In genomic region chr15:99707481-99708270, GRCh38 we compare ENCODE assay signal across 9 cellular contexts. TPM values are rescaled to one million over a fixed set of nuclear protein-coding genes. Genes with fewer than 3 reads are reported as not detected.
A peak's percentile ranks its signal among the peaks of the same experiment; 100 is the strongest.
DNase-seq lines count a peak whose midpoint lies in the region; ATAC-seq and TF ChIP-seq lines count a peak whose summit lies in the region.
"Had no signal": no experiment of that assay in that cellular context is flagged by ENCODE, and none has a peak within 500 bp of the region (broad histone marks: within the 10 kb centered on the region; RNA-seq: fewer than 3 reads in every experiment).

No MANE protein-coding gene starts in this region.

- dilution Hi-C loops in IMR-90 (cut with HindIII; ENCODE audit: low sequenced_read_pairs, unreplicated experiment), result no loop called here

- no peak overlapping the region for H3K27ac ChIP-seq in CD4-positive, CD25-positive, alpha-beta regulatory T cell (ENCODE audit: insufficient read depth, low read length, poor library complexity, severe bottlenecking)
- H3K27ac ChIP-seq in IMR-90 (ENCODE audit: insufficient read depth, low read length) (no peak overlapping the region), neural progenitor cell (no peak overlapping the region)

- peaks cover 2 to 17% of the 10 kb centered on the region in 2 experiments; a peak in 2 of 4 replicates for H3K79me1 ChIP-seq in IMR-90 (ENCODE audit: low read depth in 1 of 2, low read length in 2 of 2)

- DNase-seq in CD4-positive, CD25-positive, alpha-beta regulatory T cell, result peak in 2 of 3 donors; percentile 24 to 86
- peak; percentile 72 for DNase-seq in IMR-90
- peak; percentile 48 for DNase-seq in choroid plexus epithelial cell (ENCODE audit: low read depth)
- DNase-seq in neural progenitor cell (ENCODE audit: low spot score), result no peak
- DNase-seq in NOMO-1 (lab: John Stamatoyannopoulos, UW; ENCODE audit: unreplicated experiment in 2 of 2), result no peak
- DNase-seq in HuH-7.5 (ENCODE audit: low spot score), result no peak
- DNase-seq in SW 1271 (lab: John Stamatoyannopoulos, UW), result no peak
- DNase-seq: activated CD8-positive, alpha-beta memory T cell treated with anti-CD3 and anti-CD28 coated beads, Interleukin-2, amount 50 U/mL, for 48 hours had no signal

- H2BK5ac ChIP-seq in IMR-90 (ENCODE audit: low read depth, low read length, poor library complexity, severe bottlenecking), result no peak overlapping the region

- WGBS in IMR-90 (ENCODE audit: extremely low coverage in 2 of 2, insufficient read length in 1 of 2), 2 experiments, result 100% methylated on average over 2 of the region's 11 CpGs; no CpG with 5 or more reads in 1 of the 2 experiments

- H2BK20ac ChIP-seq in IMR-90 (ENCODE audit: low read depth, low read length), result peak overlapping the region; percentile 35

- no TSS peak for BruUV-seq in IMR-90 (replicated peaks; lab: Mats Ljungman, UMichigan)

- no peak overlapping the region for H4K91ac ChIP-seq in IMR-90 (ENCODE audit: insufficient read depth, low read depth, low read length)

- peak overlapping the region; percentile 12 to 84 (median 64) for H3K4me3 Mint-ChIP-seq in CD4-positive, CD25-positive, alpha-beta regulatory T cell
- H3K4me3 Mint-ChIP-seq in neural progenitor cell, result no peak overlapping the region

- peak overlapping the region; percentile 7; the same call in 1 of the 2 replicates for H3K18ac ChIP-seq in IMR-90 (ENCODE audit: low read depth, low read length)

- H2AK5ac ChIP-seq in IMR-90 (ENCODE audit: low read depth, low read length), result no peak overlapping the region; the same call in 1 of the 2 replicates

- H3K27me3 ChIP-seq in CD4-positive, CD25-positive, alpha-beta regulatory T cell (ENCODE audit: control insufficient read depth, insufficient read depth, low read length), result no peaks in the 10 kb centered on the region
- H3K27me3 ChIP-seq in IMR-90 (ENCODE audit: control insufficient read depth, insufficient read depth, low read length) (no peaks in the 10 kb centered on the region), neural progenitor cell (no peaks in the 10 kb centered on the region)

- no peaks in the 10 kb centered on the region for H3K79me2 ChIP-seq in neural progenitor cell (ENCODE audit: low read depth)

- H2AFZ ChIP-seq in IMR-90 (replicated peaks; ENCODE audit: low read length, poor library complexity), result no peak overlapping the region
- no peak overlapping the region for H2AFZ ChIP-seq in neural progenitor cell (replicated peaks)

- no peak overlapping the region; the same call in 2 of the 3 replicates for H2BK15ac ChIP-seq in IMR-90 (ENCODE audit: low read depth, low read length)

- H3K9ac ChIP-seq in IMR-90 (ENCODE audit: low read depth, low read length) (no peak overlapping the region; the same call in 1 of the 2 replicates), neural progenitor cell (no peak overlapping the region)

- CTCF ChIA-PET in IMR-90 (lab: Yijun Ruan, JAX), result interaction anchor here (0.8 to 2.2 kb wide), 5 partner anchors 49 to 435 kb away, joined by 3 to 9 read pairs (median 3); no protein-coding TSS in a partner anchor

- H3K27ac Mint-ChIP-seq in CD4-positive, CD25-positive, alpha-beta regulatory T cell, result peak overlapping the region; percentile 52 to 79 (median 66)
- H3K27ac Mint-ChIP-seq in neural progenitor cell, result peak overlapping the region; percentile 65

- H2AK9ac ChIP-seq in IMR-90 (replicated peaks; ENCODE audit: low read depth, low read length, poor library complexity), result no peak overlapping the region

- H4K20me1 ChIP-seq in IMR-90 (ENCODE audit: insufficient read depth, low read length), result peaks cover 6% of the 10 kb centered on the region; the same call in 1 of the 2 replicates
- peaks cover 5% of the 10 kb centered on the region for H4K20me1 ChIP-seq in neural progenitor cell (ENCODE audit: low read depth)

- H3K4ac ChIP-seq in IMR-90 (ENCODE audit: low read depth, low read length), result peak overlapping the region; percentile 13; the same call in 1 of the 2 replicates

- H3K9me1 ChIP-seq in IMR-90 (ENCODE audit: insufficient read depth, low read length), result peaks cover 8% of the 10 kb centered on the region

- H4K5ac ChIP-seq in IMR-90 (ENCODE audit: low read depth, low read length), result no peak overlapping the region

- ATAC-seq in CD4-positive, CD25-positive, alpha-beta regulatory T cell (ENCODE audit: low read depth in 2 of 2), result peak; percentile 69 to 73
- ATAC-seq in IMR-90 (ENCODE audit: low read depth), result no peak
- no peak for ATAC-seq in HG03378 (IDR thresholded peaks at IDR 0.05; ENCODE audit: unreplicated experiment)

- peaks cover 12% of the 10 kb centered on the region for H3K36me3 Mint-ChIP-seq in CD4-positive, CD25-positive, alpha-beta regulatory T cell
- peaks cover 16% of the 10 kb centered on the region for H3K36me3 Mint-ChIP-seq in neural progenitor cell

- TF ChIP-seq CTCF in IMR-90 (conservative IDR thresholded peaks at IDR 0.05; ENCODE audit: low read depth, low read length) (no peak), choroid plexus epithelial cell (conservative IDR thresholded peaks at IDR 0.05; ENCODE audit: low read depth, low read length) (no peak), neural progenitor cell (IDR thresholded peaks at IDR 0.05) (no peak)

- no peaks in the 10 kb centered on the region for H3K27me3 Mint-ChIP-seq in CD4-positive, CD25-positive, alpha-beta regulatory T cell
- peaks cover 5% of the 10 kb centered on the region for H3K27me3 Mint-ChIP-seq in neural progenitor cell (ENCODE audit: insufficient read depth, low read depth)

- H4K8ac ChIP-seq in IMR-90 (ENCODE audit: low read depth in 2 of 2, low read length in 2 of 2), result peak overlapping the region in 1 of 2 experiments; percentile 8; a peak in 1 of 4 replicates

- H3K4me3 ChIP-seq in CD4-positive, CD25-positive, alpha-beta regulatory T cell (ENCODE audit: low read depth, low read length), result peak overlapping the region; percentile 65
- H3K4me3 ChIP-seq in IMR-90 (ENCODE audit: insufficient read depth, low read depth, low read length), result no peak overlapping the region
- no peak overlapping the region for H3K4me3 ChIP-seq in choroid plexus epithelial cell (ENCODE audit: low read depth, low read length)
- H3K4me3 ChIP-seq in neural progenitor cell, result no peak overlapping the region

- H3K56ac ChIP-seq in IMR-90 (ENCODE audit: extremely low read depth, insufficient read depth, low read length), result no peak overlapping the region

- TF ChIP-seq RAD21 in IMR-90 (IDR thresholded peaks at IDR 0.05; ENCODE audit: low read length), result no peak

- H3F3A ChIP-seq in neural progenitor cell (ENCODE audit: low read depth), result peaks cover 9% of the 10 kb centered on the region

- intact Hi-C loops in IMR-90 (cut with micrococcal nuclease), result loop anchor here (2.0 kb wide), 1 partner anchor 47 kb away; no protein-coding TSS in a partner anchor

- no peak overlapping the region for H2BK120ac ChIP-seq in IMR-90 (ENCODE audit: low read depth, low read length)

- peaks cover 11% of the 10 kb centered on the region for H3K4me1 ChIP-seq in CD4-positive, CD25-positive, alpha-beta regulatory T cell (ENCODE audit: control insufficient read depth, insufficient read depth, low read length, poor library complexity, severe bottlenecking)
- peaks cover 15% of the 10 kb centered on the region for H3K4me1 ChIP-seq in IMR-90 (ENCODE audit: control insufficient read depth, insufficient read depth, low read length)
- no peaks in the 10 kb centered on the region for H3K4me1 ChIP-seq in neural progenitor cell

- no peak for TF ChIP-seq POLR2A in IMR-90 (IDR thresholded peaks at IDR 0.05; ENCODE audit: low read depth, low read length)

- no peaks in the 10 kb centered on the region for H3K9me3 Mint-ChIP-seq in CD4-positive, CD25-positive, alpha-beta regulatory T cell
- H3K9me3 Mint-ChIP-seq in neural progenitor cell, result no peaks in the 10 kb centered on the region

- peaks cover 19% of the 10 kb centered on the region for H3K36me3 ChIP-seq in CD4-positive, CD25-positive, alpha-beta regulatory T cell (ENCODE audit: control insufficient read depth, insufficient read depth, low read length)
- H3K36me3 ChIP-seq in IMR-90 (ENCODE audit: control insufficient read depth, insufficient read depth, low read length) (peaks cover 24% of the 10 kb centered on the region), neural progenitor cell (no peaks in the 10 kb centered on the region)

- H3K9me3 ChIP-seq in CD4-positive, CD25-positive, alpha-beta regulatory T cell (ENCODE audit: control insufficient read depth in 2 of 2, low read length in 2 of 2), result no peaks in the 10 kb centered on the region
- H3K9me3 ChIP-seq in IMR-90 (ENCODE audit: control insufficient read depth, insufficient read depth, low read length) (no peaks in the 10 kb centered on the region), neural progenitor cell (ENCODE audit: low read depth) (no peaks in the 10 kb centered on the region)

- H3K23ac ChIP-seq in IMR-90 (ENCODE audit: low read depth, low read length), result peak overlapping the region; percentile 16; the same call in 1 of the 2 replicates

- H3K4me2 ChIP-seq in IMR-90 (ENCODE audit: low read depth, low read length) (peak overlapping the region; percentile 32; the same call in 1 of the 2 replicates), neural progenitor cell (no peak overlapping the region)

- in situ Hi-C loops in IMR-90 (cut with MboI; ENCODE audit: low sequenced_read_pairs), result loop anchor here (5.0 kb wide), 1 partner anchor 425 kb away; no protein-coding TSS in a partner anchor

- POLR2A ChIA-PET in IMR-90 (lab: Charles Lee; ENCODE audit: unreplicated experiment), result no interaction called here

- peaks cover 13 to 30% (median 18%) of the 10 kb centered on the region in 4 donors for H3K4me1 Mint-ChIP-seq in CD4-positive, CD25-positive, alpha-beta regulatory T cell
- H3K4me1 Mint-ChIP-seq in neural progenitor cell, result peaks cover 3% of the 10 kb centered on the region

- H3K14ac ChIP-seq in IMR-90 (replicated peaks; ENCODE audit: low read depth, low read length), result peak overlapping the region; percentile 63

TF ChIP-seq in IMR-90, 13 proteins besides CTCF, POLR2A, EP300 and RAD21 (continues in another document):
- no peak for TF ChIP-seq CEBPB (IDR thresholded peaks at IDR 0.05; ENCODE audit: low read depth, low read length)
- TF ChIP-seq SMC3 (IDR thresholded peaks at IDR 0.05; ENCODE audit: low read depth, low read length), result no peak
- TF ChIP-seq MAZ (IDR thresholded peaks at IDR 0.05; ENCODE audit: borderline replicate concordance, low read depth, low read length), result no peak
- no peak for TF ChIP-seq MXI1 (IDR thresholded peaks at IDR 0.05; ENCODE audit: borderline replicate concordance, low read depth, low read length)

RNA-seq across cellular contexts. Expression of gene LYSMD4, which starts 25.6 kb away (rescaled TPM):
- 14.6 TPM for total RNA-seq in CD4-positive, CD25-positive, alpha-beta regulatory T cell
- 1 to 10 TPM; 4.9 to 8.1 (median 5.8) TPM for polyA plus RNA-seq in CD4-positive, CD25-positive, alpha-beta regulatory T cell
- total RNA-seq in IMR-90 (2012; rRNA removed), result 4.5 and 5.6 TPM in 2 replicates
- 4.1 and 5.0 TPM in 2 replicates for polyA plus RNA-seq in IMR-90 (2012; rRNA removed)
- polyA plus RNA-seq in IMR-90 (2012; cell fraction: cytosol; rRNA removed), result 2.7 and 4.6 TPM in 2 replicates
- 20.1 and 24.3 TPM in 2 replicates for polyA plus RNA-seq in IMR-90 (2012; cell fraction: nucleus; rRNA removed; ENCODE audit: low replicate concordance)
- 11.7 and 16.3 TPM in 2 replicates for total RNA-seq in neural progenitor cell (ENCODE audit: low replicate concordance)

Comparison
In these comparisons a context has a peak if more than half of its experiments do, and no peak if none do; other contexts are left out.
1. ATAC-seq: peak in CD4-positive, CD25-positive, alpha-beta regulatory T cell (2 of 2); none in IMR-90 (single experiment) and HG03378 (single experiment).
2. DNase-seq: peak in CD4-positive, CD25-positive, alpha-beta regulatory T cell (2 of 3), IMR-90 (single experiment) and choroid plexus epithelial cell (single experiment); none in neural progenitor cell (single experiment), NOMO-1 (0 of 2), HuH-7.5 (single experiment) and SW 1271 (0 of 2).